ENCODE assay signal across 9 cellular contexts in genomic region chr7:83419013-83419412, GRCh38.
"Had no signal": no experiment of that assay in that cellular context is flagged by ENCODE, and none has a peak within 500 bp of the region (broad histone marks: within the 10 kb centered on the region; RNA-seq: fewer than 3 reads in every experiment).

No MANE protein-coding gene starts in this region.

- FAIRE-seq: HepG2, HTR-8/SVneo, K562 had no signal

- H3K9ac ChIP-seq: KMS-11 had no signal

- H3K36me3 Mint-ChIP-seq: IgD-negative memory B cell had no signal

- H3K27me3 Mint-ChIP-seq: IgD-negative memory B cell had no signal

- H3K4me3 ChIP-seq: K562 had no signal

- H3K4me1 Mint-ChIP-seq: IgD-negative memory B cell had no signal

- H3K4me2 ChIP-seq: KMS-11 had no signal

- DNase-seq: IMR-90, KBM-7, KG1 had no signal

- H3K4me3 Mint-ChIP-seq: IgD-negative memory B cell had no signal

- ATAC-seq: HepG2, K562 had no signal

- H3K27ac Mint-ChIP-seq: IgD-negative memory B cell had no signal

- H3K27ac ChIP-seq: HL-60, KMS-11 had no signal
